In genomic region chr15:41115652-41116115, GRCh38 we compare ENCODE assay signal across 8 cellular contexts. TPM values are rescaled to one million over a fixed set of nuclear protein-coding genes. Genes with fewer than 3 reads are reported as not detected.
DNase-seq lines count a peak whose midpoint lies in the region; ATAC-seq and TF ChIP-seq lines count a peak whose summit lies in the region.

No MANE protein-coding gene starts in this region.

- H3K4me1 Mint-ChIP-seq in endodermal cell = peaks cover 8% of the 10 kb centered on the region

- no peaks in the 10 kb centered on the region for H3K4me1 ChIP-seq in endodermal cell (ENCODE audit: control insufficient read depth, insufficient read depth, low read length)

- ATAC-seq in HG02840 (IDR thresholded peaks at IDR 0.05; ENCODE audit: low FRiP score, unreplicated experiment) = peak; percentile 42

- peaks cover 23% of the 10 kb centered on the region for H3K36me3 ChIP-seq in endodermal cell (ENCODE audit: control insufficient read depth, insufficient read depth, low read length)

- 0% methylated on average over 7 to 46 of the region's 46 CpGs for WGBS in endodermal cell (ENCODE audit: insufficient coverage in 1 of 2, insufficient read length in 1 of 2), 2 experiments

- no peaks in the 10 kb centered on the region for H3K9me3 Mint-ChIP-seq in endodermal cell

- peak overlapping the region; percentile 99 for H3K9ac ChIP-seq in endodermal cell (ENCODE audit: extremely low read depth, low read length, poor library complexity, severe bottlenecking)

- H3K4me3 ChIP-seq in endodermal cell (ENCODE audit: low read length) = peak overlapping the region; percentile 83

- H3K27me3 ChIP-seq in endodermal cell (ENCODE audit: control insufficient read depth, insufficient read depth, low read length, poor library complexity, severe bottlenecking) = no peaks in the 10 kb centered on the region

- H3K4me3 Mint-ChIP-seq in endodermal cell = peak overlapping the region; percentile 95

- peak overlapping the region; percentile 95 for H3K27ac Mint-ChIP-seq in endodermal cell

- H3K27ac ChIP-seq in endodermal cell (ENCODE audit: low read depth, low read length) = peak overlapping the region; percentile 98

- H3K36me3 Mint-ChIP-seq in endodermal cell (ENCODE audit: low read depth) = peaks cover 11% of the 10 kb centered on the region

- no peak for TF ChIP-seq CTCF in endodermal cell (conservative IDR thresholded peaks at IDR 0.05)

- H3K27me3 Mint-ChIP-seq in endodermal cell (ENCODE audit: insufficient read depth) = no peaks in the 10 kb centered on the region

- H3K9me3 ChIP-seq in endodermal cell (ENCODE audit: control insufficient read depth, low read length) = no peaks in the 10 kb centered on the region

- DNase-seq in NCI-H187 (lab: John Stamatoyannopoulos, UW) (peak; percentile 1 to 3), NCI-H187 treated with DMSO at 0.1 percent for 48 hours (lab: John Stamatoyannopoulos, UW) (no peak), NCI-H460 (ENCODE audit: extremely low read depth, low read depth) (peak; percentile 37), endodermal cell (peak; percentile 84), mucosa of gallbladder (ENCODE audit: low spot score) (peak; percentile 47)
- DNase-seq in activated CD8-positive, alpha-beta memory T cell treated with anti-CD3 and anti-CD28 coated beads for 48 hours (ENCODE audit: low read depth in 2 of 3, low spot score in 2 of 3) = peak; percentile 39 to 66 (median 53)
- peak; percentile 67 to 77 for DNase-seq in stimulated activated CD8-positive, alpha-beta memory T cell treated with anti-CD3 and anti-CD28 coated beads, Interleukin-4, amount 100 ng/mL, for 4 hours (ENCODE audit: low read depth in 2 of 2, low spot score in 1 of 2)

RNA-seq across cellular contexts. Expression of gene INO80, which starts 0.4 kb away (rescaled TPM):
- 22.9 and 25.2 TPM in 2 replicates for total RNA-seq in NCI-H460 (2014; rRNA removed; shearing (Covaris generic))
- 39.7 and 44.2 TPM in 2 replicates for polyA plus RNA-seq in NCI-H460 (2014; cell fraction: nucleus; rRNA removed)
- total RNA-seq in endodermal cell (10 to 100 TPM; 14.8 to 17.5 TPM), mucosa of gallbladder (20.1 TPM)
- 11.8 TPM for polyA plus RNA-seq in endodermal cell (2013, experiment 1 of 2)
- 10.2 TPM for polyA plus RNA-seq in endodermal cell (2013, experiment 2 of 2)
